1 cellular context compared by ENCODE assay signal in the genomic region with DNA sequence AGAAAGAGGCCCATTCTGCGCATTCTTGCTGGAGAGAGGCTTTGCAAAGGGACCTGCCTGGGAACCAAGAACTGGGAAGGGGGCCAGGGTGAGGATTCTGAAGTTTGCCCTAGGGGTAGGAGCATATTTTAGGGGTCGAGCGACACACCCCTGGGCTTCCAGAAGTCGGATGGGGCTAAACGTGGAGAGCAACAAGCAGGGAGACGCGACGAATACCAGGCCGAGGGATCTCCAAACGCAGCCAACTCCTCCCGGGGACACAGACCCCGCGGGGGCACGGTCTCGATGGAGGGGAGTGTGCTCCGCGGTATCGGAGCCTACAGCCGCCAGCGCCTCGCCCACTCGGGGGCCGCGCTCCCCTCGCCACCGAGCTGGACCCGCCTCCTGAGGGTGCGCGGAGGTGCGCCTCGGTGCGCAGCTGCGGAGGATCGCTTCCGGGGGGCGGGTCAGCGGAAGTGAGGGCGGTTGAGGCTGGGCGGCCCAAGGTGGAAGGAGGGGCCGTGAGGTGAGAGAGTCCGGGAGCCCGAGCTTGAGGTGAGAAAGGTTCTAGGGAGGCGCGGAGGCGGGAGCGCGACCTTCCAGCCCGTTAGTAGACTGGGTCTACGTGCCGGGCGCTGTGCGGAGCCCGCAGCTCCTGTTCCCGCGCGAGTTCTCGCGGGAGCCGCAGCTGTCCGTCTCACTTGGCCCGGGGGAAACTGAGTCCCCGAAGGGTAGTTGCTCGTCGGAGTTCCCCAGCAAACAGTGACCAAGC.
TF ChIP-seq lines count a peak whose summit lies in the region.

A gene (plus strand): TSS at position 459 of the 751 bp plus-strand sequence. CDS start 3,151 bp downstream, outside the sequence.

TF ChIP-seq in K562, 482 proteins besides CTCF, POLR2A, EP300 and RAD21 (continued from another document and continues in another):
- TF ChIP-seq, protein P1, sequence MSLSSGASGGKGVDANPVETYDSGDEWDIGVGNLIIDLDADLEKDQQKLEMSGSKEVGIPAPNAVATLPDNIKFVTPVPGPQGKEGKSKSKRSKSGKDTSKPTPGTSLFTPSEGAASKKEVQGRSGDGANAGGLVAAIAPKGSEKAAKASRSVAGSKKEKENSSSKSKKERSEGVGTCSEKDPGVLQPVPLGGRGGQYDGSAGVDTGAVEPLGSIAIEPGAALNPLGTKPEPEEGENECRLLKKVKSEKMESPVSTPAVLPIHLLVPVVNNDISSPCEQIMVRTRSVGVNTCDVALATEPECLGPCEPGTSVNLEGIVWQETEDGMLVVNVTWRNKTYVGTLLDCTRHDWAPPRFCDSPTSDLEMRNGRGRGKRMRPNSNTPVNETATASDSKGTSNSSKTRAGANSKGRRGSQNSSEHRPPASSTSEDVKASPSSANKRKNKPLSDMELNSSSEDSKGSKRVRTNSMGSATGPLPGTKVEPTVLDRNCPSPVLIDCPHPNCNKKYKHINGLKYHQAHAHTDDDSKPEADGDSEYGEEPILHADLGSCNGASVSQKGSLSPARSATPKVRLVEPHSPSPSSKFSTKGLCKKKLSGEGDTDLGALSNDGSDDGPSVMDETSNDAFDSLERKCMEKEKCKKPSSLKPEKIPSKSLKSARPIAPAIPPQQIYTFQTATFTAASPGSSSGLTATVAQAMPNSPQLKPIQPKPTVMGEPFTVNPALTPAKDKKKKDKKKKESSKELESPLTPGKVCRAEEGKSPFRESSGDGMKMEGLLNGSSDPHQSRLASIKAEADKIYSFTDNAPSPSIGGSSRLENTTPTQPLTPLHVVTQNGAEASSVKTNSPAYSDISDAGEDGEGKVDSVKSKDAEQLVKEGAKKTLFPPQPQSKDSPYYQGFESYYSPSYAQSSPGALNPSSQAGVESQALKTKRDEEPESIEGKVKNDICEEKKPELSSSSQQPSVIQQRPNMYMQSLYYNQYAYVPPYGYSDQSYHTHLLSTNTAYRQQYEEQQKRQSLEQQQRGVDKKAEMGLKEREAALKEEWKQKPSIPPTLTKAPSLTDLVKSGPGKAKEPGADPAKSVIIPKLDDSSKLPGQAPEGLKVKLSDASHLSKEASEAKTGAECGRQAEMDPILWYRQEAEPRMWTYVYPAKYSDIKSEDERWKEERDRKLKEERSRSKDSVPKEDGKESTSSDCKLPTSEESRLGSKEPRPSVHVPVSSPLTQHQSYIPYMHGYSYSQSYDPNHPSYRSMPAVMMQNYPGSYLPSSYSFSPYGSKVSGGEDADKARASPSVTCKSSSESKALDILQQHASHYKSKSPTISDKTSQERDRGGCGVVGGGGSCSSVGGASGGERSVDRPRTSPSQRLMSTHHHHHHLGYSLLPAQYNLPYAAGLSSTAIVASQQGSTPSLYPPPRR (CRISPR knock-in tag; IDR thresholded peaks at IDR 0.05; ENCODE audit: borderline replicate concordance) = no peak
- TF ChIP-seq SAFB2 (IDR thresholded peaks at IDR 0.05; ENCODE audit: borderline replicate concordance, low read depth, low read length, severe bottlenecking) (no peak), NRF1 (conservative IDR thresholded peaks at IDR 0.05 in 1 of 2, IDR thresholded peaks at IDR 0.05 in 1 of 2) (peak; percentile 96 to 97), ZNF3 (CRISPR knock-in tag; IDR thresholded peaks at IDR 0.05) (no peak), SOX6 (IDR thresholded peaks at IDR 0.05) (peak; percentile 48), DACH1 (IDR thresholded peaks at IDR 0.05; ENCODE audit: partially characterized antibody) (peak; percentile 20), NR2F6 (CRISPR knock-in tag; IDR thresholded peaks at IDR 0.05) (no peak), RFX5 (IDR thresholded peaks at IDR 0.05; ENCODE audit: low read depth, low read length) (no peak), EWSR1 (IDR thresholded peaks at IDR 0.05; ENCODE audit: borderline replicate concordance, low read depth, partially characterized antibody) (no peak), MAFF (IDR thresholded peaks at IDR 0.05; ENCODE audit: low read length) (no peak; the same call in 1 of the 2 replicates), POU5F1 (IDR thresholded peaks at IDR 0.05; ENCODE audit: borderline replicate concordance, low read depth, low read length, partially characterized antibody) (no peak), ZBTB1 (CRISPR knock-in tag; IDR thresholded peaks at IDR 0.05; ENCODE audit: borderline replicate concordance, low read depth) (no peak; the same call in 1 of the 2 replicates), BHLHE40 (IDR thresholded peaks at IDR 0.05; ENCODE audit: low read length) (peak; percentile 38; the same call in 1 of the 2 replicates), STAT5B (CRISPR knock-in tag; IDR thresholded peaks at IDR 0.05) (no peak), GTF2F1 (IDR thresholded peaks at IDR 0.05; ENCODE audit: low read depth, low read length) (0 out of 2 replicates have a peak, but pooled peaks have one; percentile 13), C11orf30 (IDR thresholded peaks at IDR 0.05; ENCODE audit: low read depth) (peak; percentile 57), NEUROD1 (IDR thresholded peaks at IDR 0.05; ENCODE audit: borderline replicate concordance, low read depth, low read length, partially characterized antibody) (no peak), CTBP1 (IDR thresholded peaks at IDR 0.05; ENCODE audit: borderline replicate concordance) (peak; percentile 87), TAF9B (IDR thresholded peaks at IDR 0.05; ENCODE audit: partially characterized antibody) (no peak), ZNF507 (tag; conservative IDR thresholded peaks at IDR 0.05) (no peak), PHF20 (IDR thresholded peaks at IDR 0.05; ENCODE audit: partially characterized antibody) (peak; percentile 65), GTF2E2 (tag; IDR thresholded peaks at IDR 0.05) (no peak), RBFOX2 (IDR thresholded peaks at IDR 0.05; ENCODE audit: low read depth, low read length) (peak; percentile 93), MCM5 (IDR thresholded peaks at IDR 0.05; ENCODE audit: low read depth) (no peak), NUFIP1 (IDR thresholded peaks at IDR 0.05; ENCODE audit: partially characterized antibody) (no peak), ZNF79 (CRISPR knock-in tag; IDR thresholded peaks at IDR 0.05; ENCODE audit: low read depth) (no peak), ZNF263 (CRISPR knock-in tag; IDR thresholded peaks at IDR 0.05; ENCODE audit: borderline replicate concordance) (no peak)
- TF ChIP-seq, protein P2, sequence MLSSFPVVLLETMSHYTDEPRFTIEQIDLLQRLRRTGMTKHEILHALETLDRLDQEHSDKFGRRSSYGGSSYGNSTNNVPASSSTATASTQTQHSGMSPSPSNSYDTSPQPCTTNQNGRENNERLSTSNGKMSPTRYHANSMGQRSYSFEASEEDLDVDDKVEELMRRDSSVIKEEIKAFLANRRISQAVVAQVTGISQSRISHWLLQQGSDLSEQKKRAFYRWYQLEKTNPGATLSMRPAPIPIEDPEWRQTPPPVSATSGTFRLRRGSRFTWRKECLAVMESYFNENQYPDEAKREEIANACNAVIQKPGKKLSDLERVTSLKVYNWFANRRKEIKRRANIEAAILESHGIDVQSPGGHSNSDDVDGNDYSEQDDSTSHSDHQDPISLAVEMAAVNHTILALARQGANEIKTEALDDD (IDR thresholded peaks at IDR 0.05) = no peak
- TF ChIP-seq, protein P3, sequence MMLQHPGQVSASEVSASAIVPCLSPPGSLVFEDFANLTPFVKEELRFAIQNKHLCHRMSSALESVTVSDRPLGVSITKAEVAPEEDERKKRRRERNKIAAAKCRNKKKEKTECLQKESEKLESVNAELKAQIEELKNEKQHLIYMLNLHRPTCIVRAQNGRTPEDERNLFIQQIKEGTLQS (IDR thresholded peaks at IDR 0.05) = no peak
- TF ChIP-seq, protein P3 (CRISPR knock-in tag; conservative IDR thresholded peaks at IDR 0.05) = no peak
- TF ChIP-seq, protein P4, sequence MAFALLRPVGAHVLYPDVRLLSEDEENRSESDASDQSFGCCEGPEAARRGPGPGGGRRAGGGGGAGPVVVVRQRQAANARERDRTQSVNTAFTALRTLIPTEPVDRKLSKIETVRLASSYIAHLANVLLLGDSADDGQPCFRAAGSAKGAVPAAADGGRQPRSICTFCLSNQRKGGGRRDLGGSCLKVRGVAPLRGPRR (CRISPR knock-in tag; IDR thresholded peaks at IDR 0.05) = no peak
- TF ChIP-seq, protein P5, sequence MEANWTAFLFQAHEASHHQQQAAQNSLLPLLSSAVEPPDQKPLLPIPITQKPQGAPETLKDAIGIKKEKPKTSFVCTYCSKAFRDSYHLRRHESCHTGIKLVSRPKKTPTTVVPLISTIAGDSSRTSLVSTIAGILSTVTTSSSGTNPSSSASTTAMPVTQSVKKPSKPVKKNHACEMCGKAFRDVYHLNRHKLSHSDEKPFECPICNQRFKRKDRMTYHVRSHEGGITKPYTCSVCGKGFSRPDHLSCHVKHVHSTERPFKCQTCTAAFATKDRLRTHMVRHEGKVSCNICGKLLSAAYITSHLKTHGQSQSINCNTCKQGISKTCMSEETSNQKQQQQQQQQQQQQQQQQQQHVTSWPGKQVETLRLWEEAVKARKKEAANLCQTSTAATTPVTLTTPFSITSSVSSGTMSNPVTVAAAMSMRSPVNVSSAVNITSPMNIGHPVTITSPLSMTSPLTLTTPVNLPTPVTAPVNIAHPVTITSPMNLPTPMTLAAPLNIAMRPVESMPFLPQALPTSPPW (CRISPR knock-in tag; IDR thresholded peaks at IDR 0.05) = peak; percentile 90
- TF ChIP-seq, protein P6, sequence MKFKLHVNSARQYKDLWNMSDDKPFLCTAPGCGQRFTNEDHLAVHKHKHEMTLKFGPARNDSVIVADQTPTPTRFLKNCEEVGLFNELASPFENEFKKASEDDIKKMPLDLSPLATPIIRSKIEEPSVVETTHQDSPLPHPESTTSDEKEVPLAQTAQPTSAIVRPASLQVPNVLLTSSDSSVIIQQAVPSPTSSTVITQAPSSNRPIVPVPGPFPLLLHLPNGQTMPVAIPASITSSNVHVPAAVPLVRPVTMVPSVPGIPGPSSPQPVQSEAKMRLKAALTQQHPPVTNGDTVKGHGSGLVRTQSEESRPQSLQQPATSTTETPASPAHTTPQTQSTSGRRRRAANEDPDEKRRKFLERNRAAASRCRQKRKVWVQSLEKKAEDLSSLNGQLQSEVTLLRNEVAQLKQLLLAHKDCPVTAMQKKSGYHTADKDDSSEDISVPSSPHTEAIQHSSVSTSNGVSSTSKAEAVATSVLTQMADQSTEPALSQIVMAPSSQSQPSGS (CRISPR knock-in tag; IDR thresholded peaks at IDR 0.05) = no peak
- TF ChIP-seq, protein P7, sequence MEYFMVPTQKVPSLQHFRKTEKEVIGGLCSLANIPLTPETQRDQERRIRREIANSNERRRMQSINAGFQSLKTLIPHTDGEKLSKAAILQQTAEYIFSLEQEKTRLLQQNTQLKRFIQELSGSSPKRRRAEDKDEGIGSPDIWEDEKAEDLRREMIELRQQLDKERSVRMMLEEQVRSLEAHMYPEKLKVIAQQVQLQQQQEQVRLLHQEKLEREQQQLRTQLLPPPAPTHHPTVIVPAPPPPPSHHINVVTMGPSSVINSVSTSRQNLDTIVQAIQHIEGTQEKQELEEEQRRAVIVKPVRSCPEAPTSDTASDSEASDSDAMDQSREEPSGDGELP (CRISPR knock-in tag; IDR thresholded peaks at IDR 0.05; ENCODE audit: borderline replicate concordance) = peak; percentile 96
- TF ChIP-seq, protein P8, sequence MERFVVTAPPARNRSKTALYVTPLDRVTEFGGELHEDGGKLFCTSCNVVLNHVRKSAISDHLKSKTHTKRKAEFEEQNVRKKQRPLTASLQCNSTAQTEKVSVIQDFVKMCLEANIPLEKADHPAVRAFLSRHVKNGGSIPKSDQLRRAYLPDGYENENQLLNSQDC (CRISPR knock-in tag; IDR thresholded peaks at IDR 0.05) = no peak
- TF ChIP-seq, protein P9, sequence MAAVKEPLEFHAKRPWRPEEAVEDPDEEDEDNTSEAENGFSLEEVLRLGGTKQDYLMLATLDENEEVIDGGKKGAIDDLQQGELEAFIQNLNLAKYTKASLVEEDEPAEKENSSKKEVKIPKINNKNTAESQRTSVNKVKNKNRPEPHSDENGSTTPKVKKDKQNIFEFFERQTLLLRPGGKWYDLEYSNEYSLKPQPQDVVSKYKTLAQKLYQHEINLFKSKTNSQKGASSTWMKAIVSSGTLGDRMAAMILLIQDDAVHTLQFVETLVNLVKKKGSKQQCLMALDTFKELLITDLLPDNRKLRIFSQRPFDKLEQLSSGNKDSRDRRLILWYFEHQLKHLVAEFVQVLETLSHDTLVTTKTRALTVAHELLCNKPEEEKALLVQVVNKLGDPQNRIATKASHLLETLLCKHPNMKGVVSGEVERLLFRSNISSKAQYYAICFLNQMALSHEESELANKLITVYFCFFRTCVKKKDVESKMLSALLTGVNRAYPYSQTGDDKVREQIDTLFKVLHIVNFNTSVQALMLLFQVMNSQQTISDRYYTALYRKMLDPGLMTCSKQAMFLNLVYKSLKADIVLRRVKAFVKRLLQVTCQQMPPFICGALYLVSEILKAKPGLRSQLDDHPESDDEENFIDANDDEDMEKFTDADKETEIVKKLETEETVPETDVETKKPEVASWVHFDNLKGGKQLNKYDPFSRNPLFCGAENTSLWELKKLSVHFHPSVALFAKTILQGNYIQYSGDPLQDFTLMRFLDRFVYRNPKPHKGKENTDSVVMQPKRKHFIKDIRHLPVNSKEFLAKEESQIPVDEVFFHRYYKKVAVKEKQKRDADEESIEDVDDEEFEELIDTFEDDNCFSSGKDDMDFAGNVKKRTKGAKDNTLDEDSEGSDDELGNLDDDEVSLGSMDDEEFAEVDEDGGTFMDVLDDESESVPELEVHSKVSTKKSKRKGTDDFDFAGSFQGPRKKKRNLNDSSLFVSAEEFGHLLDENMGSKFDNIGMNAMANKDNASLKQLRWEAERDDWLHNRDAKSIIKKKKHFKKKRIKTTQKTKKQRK (IDR thresholded peaks at IDR 0.05; ENCODE audit: borderline replicate concordance, low read depth, low read length) = no peak
